In genomic region chr5:138441221-138441620, GRCh38 we compare ENCODE assay signal across 2 cellular contexts.
TF ChIP-seq lines count a peak whose summit lies in the region.

No MANE protein-coding gene starts in this region.

TF ChIP-seq in HepG2, 621 proteins besides CTCF, POLR2A, EP300 and RAD21:
- TF ChIP-seq ZNF891 (CRISPR knock-in tag; IDR thresholded peaks at IDR 0.05) (no peak), FOXC1 (CRISPR knock-in tag; IDR thresholded peaks at IDR 0.05; ENCODE audit: borderline replicate concordance) (no peak), ZFY (CRISPR knock-in tag; IDR thresholded peaks at IDR 0.05) (no peak), HES4 (CRISPR knock-in tag; IDR thresholded peaks at IDR 0.05; ENCODE audit: borderline replicate concordance) (no peak), RARA (CRISPR knock-in tag; IDR thresholded peaks at IDR 0.05) (no peak), GMEB2 (CRISPR knock-in tag; IDR thresholded peaks at IDR 0.05; ENCODE audit: low read depth) (no peak), ZBTB25 (CRISPR knock-in tag; IDR thresholded peaks at IDR 0.05) (no peak), NR0B2 (CRISPR knock-in tag; IDR thresholded peaks at IDR 0.05) (no peak), MED13 (CRISPR knock-in tag; IDR thresholded peaks at IDR 0.05) (no peak), SPEN (CRISPR knock-in tag; IDR thresholded peaks at IDR 0.05; ENCODE audit: low read depth) (no peak), ZNF44 (CRISPR knock-in tag; IDR thresholded peaks at IDR 0.05) (no peak), ATM (IDR thresholded peaks at IDR 0.05; ENCODE audit: borderline replicate concordance) (no peak), TRIM24 (CRISPR knock-in tag; IDR thresholded peaks at IDR 0.05) (no peak), GPN1 (CRISPR knock-in tag; IDR thresholded peaks at IDR 0.05; ENCODE audit: borderline replicate concordance) (no peak), HDAC6 (IDR thresholded peaks at IDR 0.05; ENCODE audit: low read depth, low read length) (no peak), SUZ12 (IDR thresholded peaks at IDR 0.05; ENCODE audit: low read depth, low read length) (no peak), ZNF138 (CRISPR knock-in tag; IDR thresholded peaks at IDR 0.05; ENCODE audit: low read depth) (no peak), ZSCAN12 (CRISPR knock-in tag; IDR thresholded peaks at IDR 0.05) (no peak)
TF ChIP-seq in HepG2: peak in this region for 0.

TF ChIP-seq in neural cell, 6 proteins besides CTCF, POLR2A, EP300 and RAD21:
- TF ChIP-seq EZH2 (IDR thresholded peaks at IDR 0.05; ENCODE audit: borderline replicate concordance, insufficient read depth, low read length, poor library complexity, severe bottlenecking) (no peak), SMC3 (conservative IDR thresholded peaks at IDR 0.05; ENCODE audit: poor library complexity) (no peak), REST (IDR thresholded peaks at IDR 0.05; ENCODE audit: borderline replicate concordance) (no peak), MXI1 (conservative IDR thresholded peaks at IDR 0.05; ENCODE audit: poor library complexity, severe bottlenecking) (no peak), TAF1 (IDR thresholded peaks at IDR 0.05; ENCODE audit: low read depth) (no peak), POLR2AphosphoS5 (IDR thresholded peaks at IDR 0.05) (no peak)
